ENCODE assay signal across 20 cellular contexts in genomic region chr12:48659863-48660262, GRCh38.
"Had no signal": no experiment of that assay in that cellular context is flagged by ENCODE, and none has a peak within 500 bp of the region (broad histone marks: within the 10 kb centered on the region; RNA-seq: fewer than 3 reads in every experiment).

No MANE protein-coding gene starts in this region.

- DNase-seq: Kasumi-1, MM.1S, NCI-H1092 treated with DMSO at 0.1 percent for 48 hours, NCI-H1436, NCI-H187, NCI-H2029, NCI-H2081 treated with DMSO at 0.1 percent for 48 hours, NCI-H2171, NCI-H226, NCI-H446, NCI-H510A, NCI-H524 treated with DMSO at 0.1 percent for 48 hours, NCI-H69, NCI-H774, PC-3, SHP77 treated with DMSO at 0.1 percent for 48 hours, SJCRH30 had no signal

- H3K4me2 ChIP-seq: KMS-11 had no signal

- H3K4me3 ChIP-seq: SJCRH30 had no signal

- H3K27me3 ChIP-seq: SJCRH30 had no signal

- H3K9ac ChIP-seq: KMS-11 had no signal

- H3K9me3 ChIP-seq: SJCRH30 had no signal

- ATAC-seq: Panc1, PC-3, Right ventricle myocardium inferior had no signal

- H3K27ac ChIP-seq: KMS-11, SJCRH30 had no signal

- H3K4me1 ChIP-seq: SJCRH30 had no signal
